Comparison of ENCODE assay signal across 22 cellular contexts in genomic region chr20:62512812-62513211, GRCh38. TPM values are rescaled to one million over a fixed set of nuclear protein-coding genes. Genes with fewer than 3 reads are reported as not detected.
DNase-seq lines count a peak whose midpoint lies in the region; ATAC-seq, FAIRE-seq and TF ChIP-seq lines count a peak whose summit lies in the region.
"Had no signal": no experiment of that assay in that cellular context is flagged by ENCODE, and none has a peak within 500 bp of the region (broad histone marks: within the 10 kb centered on the region; RNA-seq: fewer than 3 reads in every experiment).

No MANE protein-coding gene starts in this region.

- H3K4me3 ChIP-seq in BLaER1 treated with 17β-estradiol and CSF1 and Interleukin-3, amounts not matched to agents 10 nM and 100 nM, result peak overlapping the region in 2 of 10 experiments; percentile 1 to 12; a peak in 1 of 20 replicates
- H3K4me3 ChIP-seq in Loucy (ENCODE audit: low read length, poor library complexity, severe bottlenecking), result no peak overlapping the region
- H3K4me3 ChIP-seq in gastrocnemius medialis, result no peak overlapping the region
- H3K4me3 ChIP-seq in pancreas, result no peak overlapping the region
- H3K4me3 ChIP-seq in tibial nerve, result no peak overlapping the region

- H3K4me2 ChIP-seq in BLaER1 treated with 17β-estradiol and CSF1 and Interleukin-3, amounts not matched to agents 10 nM and 100 nM, result peak overlapping the region; percentile 64 to 97 (median 83)
- peak overlapping the region; percentile 25 for H3K4me2 ChIP-seq in Loucy (ENCODE audit: low read depth, low read length, poor library complexity, severe bottlenecking)
- H3K4me2 ChIP-seq: SK-N-SH had no signal

- peaks cover 0 to 34% (median 6%) of the 10 kb centered on the region in 11 experiments; a peak in 11 of 22 replicates for H3K27me3 ChIP-seq in BLaER1 treated with 17β-estradiol and CSF1 and Interleukin-3, amounts not matched to agents 10 nM and 100 nM
- H3K27me3 ChIP-seq in Loucy (ENCODE audit: insufficient read depth, low read length, poor library complexity, severe bottlenecking) (no peaks in the 10 kb centered on the region), gastrocnemius medialis (no peaks in the 10 kb centered on the region), pancreas (no peaks in the 10 kb centered on the region), tibial nerve (peaks cover 0 to 60% of the 10 kb centered on the region in 2 donors)

- H3K27ac ChIP-seq in BLaER1 treated with 17β-estradiol and CSF1 and Interleukin-3, amounts not matched to agents 10 nM and 100 nM, result no peak overlapping the region
- H3K27ac ChIP-seq in gastrocnemius medialis, result peak overlapping the region; percentile 90 to 99 (median 99)
- H3K27ac ChIP-seq in pancreas, result no peak overlapping the region
- H3K27ac ChIP-seq in tibial nerve, result no peak overlapping the region

- H3K9me3 ChIP-seq in BLaER1 treated with 17β-estradiol and CSF1 and Interleukin-3, amounts not matched to agents 10 nM and 100 nM (replicated peaks in 1 of 11), result no peaks in the 10 kb centered on the region
- H3K9me3 ChIP-seq in Loucy (ENCODE audit: insufficient read depth, low read depth, low read length) (no peaks in the 10 kb centered on the region), gastrocnemius medialis (no peaks in the 10 kb centered on the region), pancreas (no peaks in the 10 kb centered on the region), tibial nerve (no peaks in the 10 kb centered on the region)
- H3K9me3 ChIP-seq: Caco-2, SK-N-SH had no signal

- peak in 1 of 2 donors; percentile 0 for ATAC-seq in gastrocnemius medialis
- no peak for ATAC-seq in pancreas

- peaks cover 0 to 41% (median 5%) of the 10 kb centered on the region in 11 experiments; a peak in 11 of 22 replicates for H4K20me1 ChIP-seq in BLaER1 treated with 17β-estradiol and CSF1 and Interleukin-3, amounts not matched to agents 10 nM and 100 nM
- H4K20me1 ChIP-seq in Loucy (ENCODE audit: insufficient read depth, low read length, poor library complexity, severe bottlenecking), result no peaks in the 10 kb centered on the region

- peak overlapping the region in 3 of 11 experiments; percentile 21 to 60 (median 40); a peak in 6 of 22 replicates for H3K9ac ChIP-seq in BLaER1 treated with 17β-estradiol and CSF1 and Interleukin-3, amounts not matched to agents 10 nM and 100 nM
- H3K9ac ChIP-seq in Loucy (ENCODE audit: low read depth, low read length, poor library complexity, severe bottlenecking), result peak overlapping the region; percentile 15
- H3K9ac ChIP-seq: SK-N-SH had no signal

- H3K4me1 ChIP-seq in BLaER1 treated with 17β-estradiol and CSF1 and Interleukin-3, amounts not matched to agents 10 nM and 100 nM, result peaks cover 33 to 60% (median 54%) of the 10 kb centered on the region in 10 experiments
- H3K4me1 ChIP-seq in Loucy (ENCODE audit: insufficient read depth, low read length, poor library complexity, severe bottlenecking), result peaks cover 10% of the 10 kb centered on the region
- H3K4me1 ChIP-seq in gastrocnemius medialis, result peaks cover 35 to 38% of the 10 kb centered on the region in 2 donors
- no peaks in the 10 kb centered on the region for H3K4me1 ChIP-seq in pancreas
- H3K4me1 ChIP-seq in tibial nerve, result no peaks in the 10 kb centered on the region

- H3F3A ChIP-seq in Loucy (ENCODE audit: low read depth), result no peaks in the 10 kb centered on the region

- TF ChIP-seq EP300 in tibial nerve (IDR thresholded peaks at IDR 0.05), result no peak

- H3K9me2 ChIP-seq in Loucy (replicated peaks; ENCODE audit: low read depth, low read length), result no peaks in the 10 kb centered on the region
- H3K9me2 ChIP-seq: SK-N-SH had no signal

- H3K36me3 ChIP-seq in BLaER1 treated with 17β-estradiol and CSF1 and Interleukin-3, amounts not matched to agents 10 nM and 100 nM, result no peaks in the 10 kb centered on the region
- H3K36me3 ChIP-seq in Loucy (ENCODE audit: insufficient read depth, low read length), result no peaks in the 10 kb centered on the region
- H3K36me3 ChIP-seq in gastrocnemius medialis, result no peaks in the 10 kb centered on the region
- H3K36me3 ChIP-seq in pancreas, result no peaks in the 10 kb centered on the region
- H3K36me3 ChIP-seq in tibial nerve, result no peaks in the 10 kb centered on the region

- in situ Hi-C loops in gastrocnemius medialis (cut with MboI; ENCODE audit: low sequenced_read_pairs in 4 of 4), result loop anchor here in 1 of 4 donors (25.0 kb wide), 1 partner anchor 99 kb away; no protein-coding TSS in a partner anchor

- DNase-seq in left kidney (ENCODE audit: low read depth, low spot score) (peak; percentile 53), gastrocnemius medialis (no peak), pancreas (no peak), tibial nerve (ENCODE audit: low spot score in 2 of 2) (no peak), NOMO-1 (lab: John Stamatoyannopoulos, UW; ENCODE audit: unreplicated experiment in 2 of 2) (no peak)
- DNase-seq: AML-193; Caco-2; CD4-positive, alpha-beta T cell; DMS153; GF-D8; H9; IMR-90; Karpas-422; MM.1S; NCI-H1092; NCI-H1436 treated with DMSO at 0.1 percent for 48 hours; NCI-H2081 treated with DMSO at 0.1 percent for 48 hours; SK-N-SH had no signal

- H2AFZ ChIP-seq in Loucy (ENCODE audit: low read length), result no peak overlapping the region

- no peak for FAIRE-seq in pancreas (lab: Jason Lieb, UNC)

- WGBS in pancreas, 2 donors, result 29 to 34% methylated on average over 15 of the region's 15 CpGs
- WGBS in tibial nerve, 2 donors, result 43 to 45% methylated on average over 15 of the region's 15 CpGs

- TF ChIP-seq POLR2A in gastrocnemius medialis (IDR thresholded peaks at IDR 0.05) (no peak), tibial nerve (IDR thresholded peaks at IDR 0.05) (no peak)

- intact Hi-C loops in gastrocnemius medialis (cut with DNase I; ENCODE audit: low total_unique reads), result loop anchor here (1.0 kb wide), 1 partner anchor 23 kb away; no protein-coding TSS in a partner anchor
- intact Hi-C loops in pancreas (cut with DNase I), result loop anchor here in 1 of 3 donors (5.0 kb wide), 1 partner anchor 104 kb away; no protein-coding TSS in a partner anchor

- TF ChIP-seq CTCF in Loucy (conservative IDR thresholded peaks at IDR 0.05; ENCODE audit: low read length) (no peak), gastrocnemius medialis (IDR thresholded peaks at IDR 0.05 in 4 of 5, conservative IDR thresholded peaks at IDR 0.05 in 1 of 5) (no peak), pancreas (IDR thresholded peaks at IDR 0.05) (no peak), tibial nerve (IDR thresholded peaks at IDR 0.05) (no peak)

- H3K79me2 ChIP-seq in Loucy (ENCODE audit: insufficient read depth, low read length), result no peaks in the 10 kb centered on the region

RNA-seq across cellular contexts. Expression of gene GATA5, which starts 37.0 kb away (rescaled TPM):
- not detected for total RNA-seq in gastrocnemius medialis
- under 1 TPM in 1 of 6 donors, not detected in 5; 0.34 TPM for total RNA-seq in pancreas
- polyA plus RNA-seq in pancreas, result under 1 TPM; 0.02 to 0.15 TPM
- under 1 TPM in 1 of 4 donors, not detected in 3; 0.20 TPM for total RNA-seq in tibial nerve
- total RNA-seq: CD4-positive, alpha-beta T cell; Daoy; IMR-90; OCI-LY7 had no signal
- polyA plus RNA-seq: IMR-90, SK-N-SH had no signal

Comparison
In these comparisons a context has a peak if more than half of its experiments do, and no peak if none do; other contexts are left out.
1. H3K27ac ChIP-seq: peak in gastrocnemius medialis (4 of 4); none in BLaER1 treated with 17β-estradiol and CSF1 and Interleukin-3, amounts not matched to agents 10 nM and 100 nM (0 of 11), pancreas (0 of 4) and tibial nerve (0 of 4).